Comparison of ENCODE assay signal across 2 cellular contexts in genomic region chr13:36319793-36320192, GRCh38. TPM values are rescaled to one million over a fixed set of nuclear protein-coding genes. Genes with fewer than 3 reads are reported as not detected.
"Had no signal": no experiment of that assay in that cellular context is flagged by ENCODE, and none has a peak within 500 bp of the region (broad histone marks: within the 10 kb centered on the region; RNA-seq: fewer than 3 reads in every experiment).

No MANE protein-coding gene starts in this region.

RNA-seq across cellular contexts. Expression of gene CCDC169, which starts 22.2 kb away (rescaled TPM):
- total RNA-seq: activated T-helper 1 cell treated with anti-CD3 and anti-CD28 coated beads, Interleukin-12 subunit alpha, Interleukin-12 subunit beta, Interleukin-2, Interleukin-4 antibody, amounts not matched to agents 30 ng/mL and 10 ng/mL and 1 ng/mL, durations not matched to agents 14 hours and 24 hours and 36 hours; T-helper 1 cell treated with Interleukin-12 subunit alpha and Interleukin-12 subunit beta and Interleukin-4 antibody, amounts not matched to agents 30 ng/mL and 1 ng/mL, for 36 hours had no signal
